ENCODE assay signal across 8 cellular contexts in genomic region chr12:68612245-68612644, GRCh38. TPM values are rescaled to one million over a fixed set of nuclear protein-coding genes. Genes with fewer than 3 reads are reported as not detected.
DNase-seq lines count a peak whose midpoint lies in the region; ATAC-seq, FAIRE-seq and TF ChIP-seq lines count a peak whose summit lies in the region.

No MANE protein-coding gene starts in this region.

- H3K4me2 ChIP-seq in fibroblast of lung (ENCODE audit: extremely low read depth, insufficient read depth, low read length) = peak overlapping the region; percentile 97

- peaks cover 60% of the 10 kb centered on the region for H3K79me2 ChIP-seq in fibroblast of lung (ENCODE audit: control insufficient read depth, insufficient read depth, low read length)

- no peak overlapping the region for H2AFZ ChIP-seq in fibroblast of lung (ENCODE audit: low read length)

- H3K27ac ChIP-seq in fibroblast of lung (ENCODE audit: insufficient read depth, low read length) = peak overlapping the region; percentile 96

- H3K36me3 Mint-ChIP-seq in T-helper 1 cell treated with Interleukin-12 subunit alpha and Interleukin-12 subunit beta and Interleukin-4 antibody, amounts not matched to agents 30 μg/mL and 1 μg/mL, for 36 hours (ENCODE audit: low read depth) = peaks cover 36% of the 10 kb centered on the region

- H3K9me3 ChIP-seq in fibroblast of lung (ENCODE audit: control insufficient read depth, insufficient read depth, low read depth, low read length) = no peaks in the 10 kb centered on the region

- peaks cover 6% of the 10 kb centered on the region for H3K4me1 ChIP-seq in fibroblast of lung (ENCODE audit: control insufficient read depth, extremely low read depth, insufficient read depth, low read length)

- peaks cover 52% of the 10 kb centered on the region for H3K4me1 Mint-ChIP-seq in T-helper 1 cell treated with Interleukin-12 subunit alpha and Interleukin-12 subunit beta and Interleukin-4 antibody, amounts not matched to agents 30 μg/mL and 1 μg/mL, for 36 hours (ENCODE audit: low read depth)

- H3K9me3 Mint-ChIP-seq in T-helper 1 cell treated with Interleukin-12 subunit alpha and Interleukin-12 subunit beta and Interleukin-4 antibody, amounts not matched to agents 30 μg/mL and 1 μg/mL, for 36 hours = no peaks in the 10 kb centered on the region

- H3K27me3 ChIP-seq in fibroblast of lung (ENCODE audit: control insufficient read depth, insufficient read depth, low read length) = no peaks in the 10 kb centered on the region

- TF ChIP-seq CTCF in fibroblast of lung (conservative IDR thresholded peaks at IDR 0.05 in 1 of 2, IDR thresholded peaks at IDR 0.05 in 1 of 2; ENCODE audit: low read depth in 1 of 2, low read length in 2 of 2) = no peak

- H3K4me3 ChIP-seq in fibroblast of lung (replicated peaks in 1 of 4; ENCODE audit: control extremely low read depth in 1 of 4, insufficient read depth in 1 of 4, low read depth in 3 of 4, low read length in 4 of 4) = peak overlapping the region; percentile 81 to 93 (median 88)
- H3K4me3 ChIP-seq in skeletal muscle cell (ENCODE audit: low read depth, low read length) = peak overlapping the region; percentile 92

- TF ChIP-seq POLR2A in GM12891 (IDR thresholded peaks at IDR 0.05; ENCODE audit: low read depth, low read length) = no peak

- FAIRE-seq in GM12891 (lab: Jason Lieb, UNC) = no peak

- H3K36me3 ChIP-seq in fibroblast of lung (ENCODE audit: control insufficient read depth, insufficient read depth, low read length) = no peaks in the 10 kb centered on the region

- peak overlapping the region; percentile 92 for H3K9ac ChIP-seq in fibroblast of lung (ENCODE audit: insufficient read depth, low read length)

- ATAC-seq in HG03571 (IDR thresholded peaks at IDR 0.05; ENCODE audit: unreplicated experiment) = no peak

- DNase-seq in GM12891 (ENCODE audit: insufficient read length, low spot score) = no peak
- peak; percentile 41 to 48 for DNase-seq in fibroblast of lung (ENCODE audit: low read depth in 2 of 2)
- no peak for DNase-seq in skeletal muscle cell (ENCODE audit: low read depth)
- DNase-seq in NK-92 (lab: John Stamatoyannopoulos, UW; ENCODE audit: unreplicated experiment) = no peak
- no peak for DNase-seq in activated CD4-positive, alpha-beta T cell treated with anti-CD3 and anti-CD28 coated beads for 1 hour
- DNase-seq in SW480 (ENCODE audit: low spot score) = no peak

- peak overlapping the region; percentile 94 for H3K27ac Mint-ChIP-seq in T-helper 1 cell treated with Interleukin-12 subunit alpha and Interleukin-12 subunit beta and Interleukin-4 antibody, amounts not matched to agents 30 μg/mL and 1 μg/mL, for 36 hours

- peak overlapping the region; percentile 98 for H3K4me3 Mint-ChIP-seq in T-helper 1 cell treated with Interleukin-12 subunit alpha and Interleukin-12 subunit beta and Interleukin-4 antibody, amounts not matched to agents 30 μg/mL and 1 μg/mL, for 36 hours

- H4K20me1 ChIP-seq in fibroblast of lung (ENCODE audit: control insufficient read depth, extremely low read depth, insufficient read depth, low read length) = peaks cover 3% of the 10 kb centered on the region

- H3K27me3 Mint-ChIP-seq in T-helper 1 cell treated with Interleukin-12 subunit alpha and Interleukin-12 subunit beta and Interleukin-4 antibody, amounts not matched to agents 30 μg/mL and 1 μg/mL, for 36 hours (ENCODE audit: low read depth) = no peaks in the 10 kb centered on the region

TF ChIP-seq in GM12891, 5 proteins besides CTCF, POLR2A, EP300 and RAD21:
- TF ChIP-seq POLR2AphosphoS5 (IDR thresholded peaks at IDR 0.05; ENCODE audit: low read depth, low read length) (no peak), TAF1 (IDR thresholded peaks at IDR 0.05; ENCODE audit: low read depth, low read length) (peak; percentile 10; the same call in 1 of the 2 replicates)

RNA-seq across cellular contexts. Expression of gene RAP1B, which starts 1.5 kb away (rescaled TPM):
- 75.0 TPM for polyA plus RNA-seq in GM12891 (2012; ENCODE audit: low read depth, missing spikeins)
- total RNA-seq in fibroblast of lung = 121 and 194 TPM in 2 replicates
- 293 and 383 TPM in 2 replicates for polyA plus RNA-seq in fibroblast of lung
- 198 and 239 TPM in 2 replicates for polyA plus RNA-seq in fibroblast of lung (2012)
- polyA minus RNA-seq in fibroblast of lung (ENCODE audit: low replicate concordance) = 8.8 and 13.9 TPM in 2 replicates

Comparison
In these comparisons a context has a peak if more than half of its experiments do, and no peak if none do; other contexts are left out.
1. DNase-seq: peak in fibroblast of lung (2 of 2); none in GM12891 (single experiment), skeletal muscle cell (single experiment), NK-92 (single experiment), activated CD4-positive, alpha-beta T cell treated with anti-CD3 and anti-CD28 coated beads for 1 hour (single experiment) and SW480 (single experiment).